In genomic region chr2:5869871-5870375, GRCh38 we compare ENCODE assay signal across 28 cellular contexts.
"Had no signal": no experiment of that assay in that cellular context is flagged by ENCODE, and none has a peak within 500 bp of the region (broad histone marks: within the 10 kb centered on the region; RNA-seq: fewer than 3 reads in every experiment).

No MANE protein-coding gene starts in this region.

- H3K4me3 ChIP-seq: left ventricle myocardium inferior, lung, ovary, right atrium auricular region, right lobe of liver, skin epidermis, stomach, testis, thyroid gland, transverse colon, upper lobe of left lung, vagina had no signal

- H3K4me3 Mint-ChIP-seq: immature natural killer cell; mesothelial cell of epicardium; naive thymus-derived CD4-positive, alpha-beta T cell; natural killer cell treated with Interleukin-12 subunit alpha and Interleukin-12 subunit beta and Interleukin-15 and Interleukin-18, amount 100 ng/mL, for 72 hours; neural crest cell; stimulated activated naive B cell treated with anti-CD40 and anti-IgM and Interleukin-4, amounts not matched to agents 10 μg/mL and 1 μg/mL and 100 μg/mL, for 72 hours had no signal

- ATAC-seq: left colon; naive thymus-derived CD4-positive, alpha-beta T cell; natural killer cell treated with Interleukin-12 subunit alpha and Interleukin-12 subunit beta and Interleukin-15 and Interleukin-18, amount 100 ng/mL, for 72 hours; right lobe of liver; stimulated activated naive B cell treated with anti-CD40 and anti-IgM and Interleukin-4, amounts not matched to agents 10 μg/mL and 1 μg/mL and 100 μg/mL, for 72 hours; stimulated activated naive CD8-positive, alpha-beta T cell treated with anti-CD3 and anti-CD28 coated beads, Interleukin-15, Interleukin-2, amounts not matched to agents 100 U/mL and 50 U/mL, for 24 hours had no signal

- H3K27me3 ChIP-seq: ovary, right atrium auricular region, right lobe of liver, stomach, testis, thyroid gland, transverse colon, upper lobe of left lung, vagina had no signal

- H3K27ac ChIP-seq: left ventricle myocardium inferior, ovary, right atrium auricular region, right lobe of liver, skin epidermis, stomach, testis, thyroid gland, transverse colon, upper lobe of left lung, vagina had no signal

- H3K36me3 ChIP-seq: left ventricle myocardium inferior, ovary, right atrium auricular region, right lobe of liver, stomach, thyroid gland, transverse colon, upper lobe of left lung, vagina had no signal

- H3K27ac Mint-ChIP-seq: immature natural killer cell; mesothelial cell of epicardium; naive thymus-derived CD4-positive, alpha-beta T cell; natural killer cell treated with Interleukin-12 subunit alpha and Interleukin-12 subunit beta and Interleukin-15 and Interleukin-18, amount 100 ng/mL, for 72 hours; progenitor cell of endocrine pancreas; stimulated activated naive B cell treated with anti-CD40 and anti-IgM and Interleukin-4, amounts not matched to agents 10 μg/mL and 1 μg/mL and 100 μg/mL, for 72 hours had no signal

- H3K36me3 Mint-ChIP-seq: immature natural killer cell; mesothelial cell of epicardium; naive thymus-derived CD4-positive, alpha-beta T cell; natural killer cell treated with Interleukin-12 subunit alpha and Interleukin-12 subunit beta and Interleukin-15 and Interleukin-18, amount 100 ng/mL, for 72 hours; stimulated activated naive B cell treated with anti-CD40 and anti-IgM and Interleukin-4, amounts not matched to agents 10 μg/mL and 1 μg/mL and 100 μg/mL, for 72 hours had no signal

- H3K27me3 Mint-ChIP-seq: natural killer cell treated with Interleukin-12 subunit alpha and Interleukin-12 subunit beta and Interleukin-15 and Interleukin-18, amount 100 ng/mL, for 72 hours; stimulated activated naive B cell treated with anti-CD40 and anti-IgM and Interleukin-4, amounts not matched to agents 10 μg/mL and 1 μg/mL and 100 μg/mL, for 72 hours had no signal

- H3K9me3 ChIP-seq: ovary, right lobe of liver, testis, thyroid gland, transverse colon, upper lobe of left lung, vagina had no signal

- DNase-seq: hypothalamus; immature natural killer cell; kidney; left colon; left ventricle myocardium inferior; mesendoderm; naive thymus-derived CD4-positive, alpha-beta T cell; ovary; right lobe of liver; stimulated activated CD4-positive, alpha-beta T cell treated with anti-CD3 and anti-CD28 coated beads, Interleukin-12 subunit alpha, Interleukin-12 subunit beta, amount 100 ng/mL, for 4 hours; stimulated activated CD4-positive, alpha-beta T cell treated with anti-CD3 and anti-CD28 coated beads, Interleukin-15, amount 100 ng/mL, for 24 hours; stimulated activated CD4-positive, alpha-beta T cell treated with anti-CD3 and anti-CD28 coated beads, Interleukin-2, amount 100 ng/mL, for 24 hours; stimulated activated CD4-positive, alpha-beta T cell treated with anti-CD3 and anti-CD28 coated beads, Interleukin-4, amount 100 ng/mL, for 1 hour; stimulated activated naive B cell treated with anti-CD40 and anti-IgM and Interleukin-4, amounts not matched to agents 10 μg/mL and 1 μg/mL and 100 μg/mL, for 72 hours; stimulated activated naive CD8-positive, alpha-beta T cell treated with anti-CD3 and anti-CD28 coated beads, Interleukin-15, Interleukin-2, amounts not matched to agents 100 U/mL and 50 U/mL, for 24 hours; stomach; testis; thyroid gland; transverse colon; upper lobe of left lung had no signal

- H3K4me1 ChIP-seq: left ventricle myocardium inferior, right atrium auricular region, right lobe of liver, stomach, testis, thyroid gland, transverse colon, upper lobe of left lung, vagina had no signal

- H3K4me1 Mint-ChIP-seq: immature natural killer cell; naive thymus-derived CD4-positive, alpha-beta T cell; neural crest cell; stimulated activated naive B cell treated with anti-CD40 and anti-IgM and Interleukin-4, amounts not matched to agents 10 μg/mL and 1 μg/mL and 100 μg/mL, for 72 hours had no signal
